1 cellular context compared by ENCODE assay signal in genomic region chr11:8789864-8790263, GRCh38.
TF ChIP-seq lines count a peak whose summit lies in the region.

No MANE protein-coding gene starts in this region.

TF ChIP-seq in GM12878, 131 proteins besides CTCF, POLR2A, EP300 and RAD21 (continued from another document):
- TF ChIP-seq, protein P1, sequence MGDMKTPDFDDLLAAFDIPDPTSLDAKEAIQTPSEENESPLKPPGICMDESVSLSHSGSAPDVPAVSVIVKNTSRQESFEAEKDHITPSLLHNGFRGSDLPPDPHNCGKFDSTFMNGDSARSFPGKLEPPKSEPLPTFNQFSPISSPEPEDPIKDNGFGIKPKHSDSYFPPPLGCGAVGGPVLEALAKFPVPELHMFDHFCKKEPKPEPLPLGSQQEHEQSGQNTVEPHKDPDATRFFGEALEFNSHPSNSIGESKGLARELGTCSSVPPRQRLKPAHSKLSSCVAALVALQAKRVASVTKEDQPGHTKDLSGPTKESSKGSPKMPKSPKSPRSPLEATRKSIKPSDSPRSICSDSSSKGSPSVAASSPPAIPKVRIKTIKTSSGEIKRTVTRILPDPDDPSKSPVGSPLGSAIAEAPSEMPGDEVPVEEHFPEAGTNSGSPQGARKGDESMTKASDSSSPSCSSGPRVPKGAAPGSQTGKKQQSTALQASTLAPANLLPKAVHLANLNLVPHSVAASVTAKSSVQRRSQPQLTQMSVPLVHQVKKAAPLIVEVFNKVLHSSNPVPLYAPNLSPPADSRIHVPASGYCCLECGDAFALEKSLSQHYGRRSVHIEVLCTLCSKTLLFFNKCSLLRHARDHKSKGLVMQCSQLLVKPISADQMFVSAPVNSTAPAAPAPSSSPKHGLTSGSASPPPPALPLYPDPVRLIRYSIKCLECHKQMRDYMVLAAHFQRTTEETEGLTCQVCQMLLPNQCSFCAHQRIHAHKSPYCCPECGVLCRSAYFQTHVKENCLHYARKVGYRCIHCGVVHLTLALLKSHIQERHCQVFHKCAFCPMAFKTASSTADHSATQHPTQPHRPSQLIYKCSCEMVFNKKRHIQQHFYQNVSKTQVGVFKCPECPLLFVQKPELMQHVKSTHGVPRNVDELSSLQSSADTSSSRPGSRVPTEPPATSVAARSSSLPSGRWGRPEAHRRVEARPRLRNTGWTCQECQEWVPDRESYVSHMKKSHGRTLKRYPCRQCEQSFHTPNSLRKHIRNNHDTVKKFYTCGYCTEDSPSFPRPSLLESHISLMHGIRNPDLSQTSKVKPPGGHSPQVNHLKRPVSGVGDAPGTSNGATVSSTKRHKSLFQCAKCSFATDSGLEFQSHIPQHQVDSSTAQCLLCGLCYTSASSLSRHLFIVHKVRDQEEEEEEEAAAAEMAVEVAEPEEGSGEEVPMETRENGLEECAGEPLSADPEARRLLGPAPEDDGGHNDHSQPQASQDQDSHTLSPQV (IDR thresholded peaks at IDR 0.05), result no peak
- TF ChIP-seq PAX5 (IDR thresholded peaks at IDR 0.05; ENCODE audit: borderline replicate concordance, low read depth, low read length) (no peak), HDAC6 (IDR thresholded peaks at IDR 0.05; ENCODE audit: unreplicated experiment) (no peak), BHLHE40 (IDR thresholded peaks at IDR 0.05; ENCODE audit: borderline replicate concordance in 1 of 2, low read depth in 2 of 2, low read length in 1 of 2) (no peak), RELA (IDR thresholded peaks at IDR 0.05; ENCODE audit: borderline replicate concordance, partially characterized antibody) (no peak), POU2F2 (IDR thresholded peaks at IDR 0.05; ENCODE audit: borderline replicate concordance, low read depth, low read length) (no peak), CREB1 (IDR thresholded peaks at IDR 0.05; ENCODE audit: low read depth) (no peak), KDM1A (IDR thresholded peaks at IDR 0.05; ENCODE audit: borderline replicate concordance) (no peak), ZBED1 (IDR thresholded peaks at IDR 0.05; ENCODE audit: borderline replicate concordance) (no peak), ELK1 (IDR thresholded peaks at IDR 0.05; ENCODE audit: low read depth, low read length) (no peak), SMC3 (IDR thresholded peaks at IDR 0.05; ENCODE audit: borderline replicate concordance, low read length) (no peak)
- TF ChIP-seq, protein P2, sequence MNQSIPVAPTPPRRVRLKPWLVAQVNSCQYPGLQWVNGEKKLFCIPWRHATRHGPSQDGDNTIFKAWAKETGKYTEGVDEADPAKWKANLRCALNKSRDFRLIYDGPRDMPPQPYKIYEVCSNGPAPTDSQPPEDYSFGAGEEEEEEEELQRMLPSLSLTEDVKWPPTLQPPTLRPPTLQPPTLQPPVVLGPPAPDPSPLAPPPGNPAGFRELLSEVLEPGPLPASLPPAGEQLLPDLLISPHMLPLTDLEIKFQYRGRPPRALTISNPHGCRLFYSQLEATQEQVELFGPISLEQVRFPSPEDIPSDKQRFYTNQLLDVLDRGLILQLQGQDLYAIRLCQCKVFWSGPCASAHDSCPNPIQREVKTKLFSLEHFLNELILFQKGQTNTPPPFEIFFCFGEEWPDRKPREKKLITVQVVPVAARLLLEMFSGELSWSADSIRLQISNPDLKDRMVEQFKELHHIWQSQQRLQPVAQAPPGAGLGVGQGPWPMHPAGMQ (IDR thresholded peaks at IDR 0.05; ENCODE audit: borderline replicate concordance), result no peak
- TF ChIP-seq, protein P3, sequence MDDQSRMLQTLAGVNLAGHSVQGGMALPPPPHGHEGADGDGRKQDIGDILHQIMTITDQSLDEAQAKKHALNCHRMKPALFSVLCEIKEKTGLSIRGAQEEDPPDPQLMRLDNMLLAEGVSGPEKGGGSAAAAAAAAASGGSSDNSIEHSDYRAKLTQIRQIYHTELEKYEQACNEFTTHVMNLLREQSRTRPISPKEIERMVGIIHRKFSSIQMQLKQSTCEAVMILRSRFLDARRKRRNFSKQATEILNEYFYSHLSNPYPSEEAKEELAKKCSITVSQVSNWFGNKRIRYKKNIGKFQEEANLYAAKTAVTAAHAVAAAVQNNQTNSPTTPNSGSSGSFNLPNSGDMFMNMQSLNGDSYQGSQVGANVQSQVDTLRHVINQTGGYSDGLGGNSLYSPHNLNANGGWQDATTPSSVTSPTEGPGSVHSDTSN (IDR thresholded peaks at IDR 0.05; ENCODE audit: insufficient replicate concordance, low read depth, low read length), result no peak
